Comparison of ENCODE assay signal across 8 cellular contexts in genomic region chr20:37347347-37347823, GRCh38. TPM values are rescaled to one million over a fixed set of nuclear protein-coding genes. Genes with fewer than 3 reads are reported as not detected.
A peak's percentile ranks its signal among the peaks of the same experiment; 100 is the strongest.
DNase-seq lines count a peak whose midpoint lies in the region; ATAC-seq, FAIRE-seq and TF ChIP-seq lines count a peak whose summit lies in the region.
"Had no signal": no experiment of that assay in that cellular context is flagged by ENCODE, and none has a peak within 500 bp of the region (broad histone marks: within the 10 kb centered on the region; RNA-seq: fewer than 3 reads in every experiment).

No MANE protein-coding gene starts in this region.

- no peak for FAIRE-seq in small intestine (lab: Jason Lieb, UNC)

- H3K27me3 ChIP-seq in SJSA1 (replicated peaks): no peaks in the 10 kb centered on the region
- peaks cover 0 to 19% (median 0%) of the 10 kb centered on the region in 4 donors for H3K27me3 ChIP-seq in esophagus squamous epithelium
- no peaks in the 10 kb centered on the region for H3K27me3 ChIP-seq in small intestine (ENCODE audit: control insufficient read depth in 2 of 2, insufficient read depth in 2 of 2, low read length in 2 of 2)

- intact Hi-C loops in esophagus squamous epithelium (cut with DNase I): no loop called here

- 66 to 84% methylated on average over 5 to 7 of the region's 7 CpGs for WGBS in esophagus squamous epithelium, 2 donors
- 80 to 91% (median 89%) methylated on average over 7 of the region's 7 CpGs for WGBS in small intestine, 3 donors

- TF ChIP-seq CTCF in GM12865 (IDR thresholded peaks at IDR 0.05; ENCODE audit: insufficient read depth, low read depth, low read length, missing control alignments): no peak
- no peak for TF ChIP-seq CTCF in esophagus squamous epithelium (IDR thresholded peaks at IDR 0.05)

- peaks cover 23% of the 10 kb centered on the region for H3K4me1 ChIP-seq in SJSA1 (replicated peaks)
- peaks cover 27 to 88% (median 56%) of the 10 kb centered on the region in 3 donors for H3K4me1 ChIP-seq in esophagus squamous epithelium
- peaks cover 5 to 8% of the 10 kb centered on the region in 2 donors for H3K4me1 ChIP-seq in small intestine (ENCODE audit: control insufficient read depth in 2 of 2, insufficient read depth in 1 of 2, low read depth in 1 of 2, low read length in 1 of 2)

- TF ChIP-seq POLR2A in esophagus squamous epithelium (IDR thresholded peaks at IDR 0.05): no peak

- H3K9me3 ChIP-seq in SJSA1 (replicated peaks): no peaks in the 10 kb centered on the region
- no peaks in the 10 kb centered on the region for H3K9me3 ChIP-seq in esophagus squamous epithelium
- no peaks in the 10 kb centered on the region for H3K9me3 ChIP-seq in small intestine (ENCODE audit: control insufficient read depth, low read depth)

- H3K4me3 ChIP-seq in GM12865 (ENCODE audit: low read depth, low read length) (peak overlapping the region; percentile 73), SJSA1 (peak overlapping the region; percentile 64), esophagus squamous epithelium (peak overlapping the region; percentile 57 to 92 (median 86)), small intestine (ENCODE audit: low read depth in 1 of 2, low read length in 2 of 2) (peak overlapping the region in 1 of 2 donors; percentile 86)

- no peak for DNase-seq in GM12865 (ENCODE audit: low read depth)
- no peak for DNase-seq in SJSA1 (ENCODE audit: low read depth in 1 of 2, low spot score in 2 of 2)
- no peak for DNase-seq in esophagus squamous epithelium (lab: John Stamatoyannopoulos, UW)
- no peak for DNase-seq in small intestine
- no peak for DNase-seq in NCI-H1048 (lab: John Stamatoyannopoulos, UW)
- no peak for DNase-seq in RPMI8226
- DNase-seq: NCI-H446 treated with DMSO at 0.1 percent for 48 hours had no signal

- H3K36me3 ChIP-seq in SJSA1 (peaks cover 9% of the 10 kb centered on the region), esophagus squamous epithelium (peaks cover 0 to 30% (median 0%) of the 10 kb centered on the region in 3 donors), small intestine (ENCODE audit: control insufficient read depth in 2 of 2, insufficient read depth in 2 of 2, low read length in 2 of 2) (no peaks in the 10 kb centered on the region)

- H3K27ac ChIP-seq in SJSA1 (no peak overlapping the region), esophagus squamous epithelium (peak overlapping the region; percentile 92 to 97 (median 94)), small intestine (ENCODE audit: low read depth in 1 of 2, low read length in 1 of 2) (peak overlapping the region; percentile 64 to 89)

- no peak for ATAC-seq in GM18520 (IDR thresholded peaks at IDR 0.05; ENCODE audit: unreplicated experiment)

RNA-seq across cellular contexts. Expression of gene SRC, which starts 1.4 kb away (rescaled TPM):
- 7.6 and 9.4 TPM in 2 replicates for total RNA-seq in SJSA1 (2014; rRNA removed; shearing (Covaris generic))
- total RNA-seq in esophagus squamous epithelium: 10 to 100 TPM; 32.4 to 46.5 (median 39.0) TPM
- 100 to 1,000 TPM in 1 of 3 donors, 10 to 100 TPM in 2; 70.8 to 107 (median 83.6) TPM for polyA plus RNA-seq in small intestine

RNA-seq across cellular contexts. Expression of gene MANBAL, which starts 57.9 kb away (rescaled TPM):
- total RNA-seq in SJSA1 (2014; rRNA removed; shearing (Covaris generic)): 16.2 and 19.6 TPM in 2 replicates
- 10 to 100 TPM; 19.6 to 30.9 (median 27.3) TPM for total RNA-seq in esophagus squamous epithelium
- polyA plus RNA-seq in small intestine: 10 to 100 TPM; 49.2 to 70.0 (median 50.3) TPM
